In genomic region chr15:25860885-25861866, GRCh38 we compare ENCODE assay signal across 9 cellular contexts.
A peak's percentile ranks its signal among the peaks of the same experiment; 100 is the strongest.
DNase-seq lines count a peak whose midpoint lies in the region.
"Had no signal": no experiment of that assay in that cellular context is flagged by ENCODE, and none has a peak within 500 bp of the region (broad histone marks: within the 10 kb centered on the region; RNA-seq: fewer than 3 reads in every experiment).

No MANE protein-coding gene starts in this region.

- H3K9ac ChIP-seq in mucosa of stomach (ENCODE audit: low read length) = peak overlapping the region; percentile 60

- peaks cover 18% of the 10 kb centered on the region for H3K4me1 ChIP-seq in mucosa of stomach (ENCODE audit: control insufficient read depth, insufficient read depth, low read length)

- H3K36me3 ChIP-seq in mucosa of stomach (ENCODE audit: control insufficient read depth, insufficient read depth, low read length) = no peaks in the 10 kb centered on the region

- peak overlapping the region; percentile 21 for H3K4me3 ChIP-seq in mucosa of stomach (ENCODE audit: low read length)
- H3K4me3 ChIP-seq: SK-N-MC had no signal

- DNase-seq in stimulated activated CD4-positive, alpha-beta T cell treated with anti-CD3 and anti-CD28 coated beads, Interleukin-4, amount 100 ng/mL, for 1 hour = peak; percentile 21
- no peak for DNase-seq in stimulated activated CD4-positive, alpha-beta T cell treated with anti-CD3 and anti-CD28 coated beads, Interleukin-12 subunit alpha, Interleukin-12 subunit beta, amount 100 ng/mL, for 4 hours
- DNase-seq in DMS 273 treated with DMSO at 0.1 percent for 48 hours (lab: John Stamatoyannopoulos, UW) = no peak
- DNase-seq in glomerular visceral epithelial cell (ENCODE audit: extremely low spot score) = no peak
- DNase-seq in NCI-H1694 treated with DMSO at 0.1 percent for 48 hours (lab: John Stamatoyannopoulos, UW) = no peak
- no peak for DNase-seq in SIG-M5 treated with dmso at 0.1 percent for 504 hours (lab: John Stamatoyannopoulos, UW; ENCODE audit: unreplicated experiment)

- peaks cover 14% of the 10 kb centered on the region for H3K27me3 ChIP-seq in mucosa of stomach (ENCODE audit: control insufficient read depth, insufficient read depth, low read length)

- no peaks in the 10 kb centered on the region for H3K9me3 ChIP-seq in mucosa of stomach (ENCODE audit: control insufficient read depth, low read length)

- H3K27ac ChIP-seq in angular gyrus (ENCODE audit: low read depth, low read length) = peak overlapping the region; percentile 29
- H3K27ac ChIP-seq: SK-N-MC had no signal
